28 cellular contexts compared by ENCODE assay signal in genomic region chr6:17741507-17741906, GRCh38. TPM values are rescaled to one million over a fixed set of nuclear protein-coding genes. Genes with fewer than 3 reads are reported as not detected.
DNase-seq lines count a peak whose midpoint lies in the region; ATAC-seq and TF ChIP-seq lines count a peak whose summit lies in the region.
"Had no signal": no experiment of that assay in that cellular context is flagged by ENCODE, and none has a peak within 500 bp of the region (broad histone marks: within the 10 kb centered on the region; RNA-seq: fewer than 3 reads in every experiment).

No MANE protein-coding gene starts in this region.

- peak; percentile 12 for DNase-seq in AG10803 (ENCODE audit: low read depth)
- DNase-seq in SKM-1 treated with dmso at 0.1 percent for 144 hours (lab: John Stamatoyannopoulos, UW; ENCODE audit: unreplicated experiment) = peak; percentile 57
- DNase-seq in NCI-H1694 treated with DMSO at 0.1 percent for 48 hours (lab: John Stamatoyannopoulos, UW) = no peak
- no peak for DNase-seq in NOMO-1 treated with DMSO at 0.1 percent for 48 hours (lab: John Stamatoyannopoulos, UW; ENCODE audit: unreplicated experiment)
- no peak for DNase-seq in stimulated activated effector memory CD8-positive, alpha-beta T cell treated with anti-CD3 and anti-CD28 coated beads, Interleukin-12 subunit alpha, Interleukin-12 subunit beta, amount 100 ng/mL, for 72 hours (ENCODE audit: low spot score in 2 of 2)
- DNase-seq: activated CD8-positive, alpha-beta T cell treated with anti-CD3 and anti-CD28 coated beads, Interleukin-2, amount 10 ng/mL, durations not matched to agents 7 days and 5 days; activated gamma-delta T cell; activated naive CD8-positive, alpha-beta T cell treated with anti-CD3 and anti-CD28 coated beads, Interleukin-2, amount 50 U/mL, for 24 hours; activated T-cell treated with anti-CD3 and anti-CD28 coated beads for 4 hours; C1 segment of cervical spinal cord; DND-41; erythroblast; H7; hippocampal formation; left lung; naive thymus-derived CD8-positive, alpha-beta T cell; NCI-H1417 treated with DMSO at 0.1 percent for 48 hours; NCI-H774; Right ventricle myocardium superior; spleen; stimulated activated CD4-positive, alpha-beta T cell treated with anti-CD3 and anti-CD28 coated beads, Interleukin-4, amount 100 ng/mL, for 4 hours; T-cell had no signal

- no peaks in the 10 kb centered on the region for H3K4me1 ChIP-seq in HEK293 (ENCODE audit: control insufficient read depth, insufficient read depth, low read length)
- peaks cover 0 to 8% of the 10 kb centered on the region in 2 donors for H3K4me1 ChIP-seq in esophagus (ENCODE audit: control insufficient read depth in 2 of 2, insufficient read depth in 2 of 2, low read length in 1 of 2)
- H3K4me1 ChIP-seq: Caco-2, gastroesophageal sphincter, left lung, spleen had no signal

- WGBS in esophagus, 2 donors = 39 to 57% methylated on average over 8 of the region's 8 CpGs

- no peaks in the 10 kb centered on the region for H3K27me3 ChIP-seq in esophagus (ENCODE audit: control insufficient read depth in 1 of 2, insufficient read depth in 2 of 2, low read length in 2 of 2)
- H3K27me3 ChIP-seq: gastroesophageal sphincter, left lung had no signal

- H3K4me3 ChIP-seq in AG10803 (ENCODE audit: low read length) (no peak overlapping the region), HEK293 (ENCODE audit: low read depth, low read length) (no peak overlapping the region), esophagus (ENCODE audit: low read depth in 1 of 2, low read length in 2 of 2) (no peak overlapping the region)
- H3K4me3 ChIP-seq: gastroesophageal sphincter, left lung, spleen had no signal

- no peak for ATAC-seq in GM21723 (IDR thresholded peaks at IDR 0.05; ENCODE audit: unreplicated experiment)
- ATAC-seq in stimulated activated effector memory CD8-positive, alpha-beta T cell treated with anti-CD3 and anti-CD28 coated beads, Interleukin-12 subunit alpha, Interleukin-12 subunit beta, amount 100 ng/mL, for 72 hours = no peak
- ATAC-seq: activated CD8-positive, alpha-beta T cell treated with anti-CD3 and anti-CD28 coated beads, Interleukin-2, amount 10 ng/mL, durations not matched to agents 7 days and 5 days; activated naive CD8-positive, alpha-beta T cell treated with anti-CD3 and anti-CD28 coated beads, Interleukin-2, amount 50 U/mL, for 24 hours; gastroesophageal sphincter; left lung; naive thymus-derived CD8-positive, alpha-beta T cell; T-cell had no signal

- CTCF ChIA-PET in HEK293 (lab: Yijun Ruan, JAX) = interaction anchor here (0.6 kb wide), 1 partner anchor 272 kb away, joined by 3 read pairs; no protein-coding TSS in a partner anchor

- H3K9me3 Mint-ChIP-seq in stimulated activated effector memory CD8-positive, alpha-beta T cell treated with anti-CD3 and anti-CD28 coated beads, Interleukin-12 subunit alpha, Interleukin-12 subunit beta, amount 100 ng/mL, for 72 hours = peaks cover 10% of the 10 kb centered on the region

- POLR2A ChIA-PET in HEK293 (lab: Yijun Ruan, JAX) = interaction anchor here (1.0 kb wide), 1 partner anchor 34 kb away, joined by 3 read pairs; the partner anchor contains the start of gene NUP153

- H3K36me3 Mint-ChIP-seq in stimulated activated effector memory CD8-positive, alpha-beta T cell treated with anti-CD3 and anti-CD28 coated beads, Interleukin-12 subunit alpha, Interleukin-12 subunit beta, amount 100 ng/mL, for 72 hours = no peaks in the 10 kb centered on the region

- H3K4me1 Mint-ChIP-seq in stimulated activated effector memory CD8-positive, alpha-beta T cell treated with anti-CD3 and anti-CD28 coated beads, Interleukin-12 subunit alpha, Interleukin-12 subunit beta, amount 100 ng/mL, for 72 hours = no peaks in the 10 kb centered on the region
- H3K4me1 Mint-ChIP-seq: activated naive CD8-positive, alpha-beta T cell treated with anti-CD3 and anti-CD28 coated beads, Interleukin-2, amount 50 U/mL, for 24 hours had no signal

- TF ChIP-seq CTCF in AG10803 (conservative IDR thresholded peaks at IDR 0.05; ENCODE audit: low read length) = no peak
- TF ChIP-seq CTCF in HEK293 (tag by site-specific recombination; IDR thresholded peaks at IDR 0.05) = no peak

- no peak overlapping the region for H3K27ac Mint-ChIP-seq in stimulated activated effector memory CD8-positive, alpha-beta T cell treated with anti-CD3 and anti-CD28 coated beads, Interleukin-12 subunit alpha, Interleukin-12 subunit beta, amount 100 ng/mL, for 72 hours
- H3K27ac Mint-ChIP-seq: activated CD8-positive, alpha-beta T cell treated with anti-CD3 and anti-CD28 coated beads, Interleukin-2, amount 10 ng/mL, durations not matched to agents 7 days and 5 days; activated naive CD8-positive, alpha-beta T cell treated with anti-CD3 and anti-CD28 coated beads, Interleukin-2, amount 50 U/mL, for 24 hours; naive thymus-derived CD8-positive, alpha-beta T cell; stimulated activated naive CD8-positive, alpha-beta T cell treated with anti-CD3 and anti-CD28 coated beads, Interleukin-15, Interleukin-2, amounts not matched to agents 100 ng/mL and 50 ng/mL, for 24 hours; T-cell had no signal

- H3K4me3 Mint-ChIP-seq in stimulated activated effector memory CD8-positive, alpha-beta T cell treated with anti-CD3 and anti-CD28 coated beads, Interleukin-12 subunit alpha, Interleukin-12 subunit beta, amount 100 ng/mL, for 72 hours = no peak overlapping the region
- H3K4me3 Mint-ChIP-seq: activated CD8-positive, alpha-beta T cell treated with anti-CD3 and anti-CD28 coated beads, Interleukin-2, amount 10 ng/mL, durations not matched to agents 7 days and 5 days; activated naive CD8-positive, alpha-beta T cell treated with anti-CD3 and anti-CD28 coated beads, Interleukin-2, amount 50 U/mL, for 24 hours; naive thymus-derived CD8-positive, alpha-beta T cell; stimulated activated naive CD8-positive, alpha-beta T cell treated with anti-CD3 and anti-CD28 coated beads, Interleukin-15, Interleukin-2, amounts not matched to agents 100 ng/mL and 50 ng/mL, for 24 hours; T-cell had no signal

- H3K9me3 ChIP-seq in HEK293 (ENCODE audit: control insufficient read depth, insufficient read depth, low read depth, low read length) (no peaks in the 10 kb centered on the region), esophagus (ENCODE audit: control insufficient read depth in 2 of 2, insufficient read depth in 1 of 2, low read depth in 1 of 2, low read length in 1 of 2) (no peaks in the 10 kb centered on the region)

- no peaks in the 10 kb centered on the region for H3K36me3 ChIP-seq in HEK293 (ENCODE audit: control insufficient read depth in 2 of 2, insufficient read depth in 1 of 2, low read length in 2 of 2)
- H3K36me3 ChIP-seq in esophagus (ENCODE audit: control insufficient read depth in 2 of 2, insufficient read depth in 2 of 2, low read length in 1 of 2) = no peaks in the 10 kb centered on the region
- H3K36me3 ChIP-seq: gastroesophageal sphincter, left lung, spleen had no signal

- H3K27ac ChIP-seq in HEK293 (ENCODE audit: extremely low read depth, low read depth, low read length) (no peak overlapping the region), esophagus (ENCODE audit: low read depth in 2 of 2, low read length in 1 of 2) (peak overlapping the region; percentile 58 to 79)
- H3K27ac ChIP-seq: gastroesophageal sphincter, left lung, spleen had no signal

TF ChIP-seq in HEK293, 187 proteins besides CTCF, POLR2A, EP300 and RAD21 (continues in another document):
- no peak for TF ChIP-seq SALL2 (tag by site-specific recombination; IDR thresholded peaks at IDR 0.05; ENCODE audit: borderline replicate concordance)
- TF ChIP-seq MZF1 (tag by site-specific recombination; IDR thresholded peaks at IDR 0.05; ENCODE audit: borderline replicate concordance) = no peak
- TF ChIP-seq HOXC10 (CRISPR knock-in tag; IDR thresholded peaks at IDR 0.05) = no peak
- TF ChIP-seq ZNF610 (tag by site-specific recombination; IDR thresholded peaks at IDR 0.05; ENCODE audit: borderline replicate concordance) = no peak
- TF ChIP-seq KLF1 (tag by site-specific recombination; IDR thresholded peaks at IDR 0.05) = peak; percentile 78
- no peak for TF ChIP-seq ZNF133 (tag by site-specific recombination; IDR thresholded peaks at IDR 0.05)
- TF ChIP-seq KLF9 (tag by site-specific recombination; IDR thresholded peaks at IDR 0.05; ENCODE audit: low read depth) = no peak
- no peak for TF ChIP-seq ZXDB (tag by site-specific recombination; IDR thresholded peaks at IDR 0.05)
- TF ChIP-seq GLI4 (tag by site-specific recombination; IDR thresholded peaks at IDR 0.05) = no peak
- no peak for TF ChIP-seq ZNF280D (tag by site-specific recombination; IDR thresholded peaks at IDR 0.05)

RNA-seq across cellular contexts. Expression of gene NUP153, which starts 34.8 kb away (rescaled TPM):
- 10 to 100 TPM in 1 of 2 donors, 1 to 10 TPM in 1; 5.0 to 12.7 TPM for polyA plus RNA-seq in esophagus

Comparison
In these comparisons a context has a peak if more than half of its experiments do, and no peak if none do; other contexts are left out.
1. DNase-seq: peak in AG10803 (single experiment) and SKM-1 treated with dmso at 0.1 percent for 144 hours (single experiment); none in NCI-H1694 treated with DMSO at 0.1 percent for 48 hours (single experiment), NOMO-1 treated with DMSO at 0.1 percent for 48 hours (single experiment) and stimulated activated effector memory CD8-positive, alpha-beta T cell treated with anti-CD3 and anti-CD28 coated beads, Interleukin-12 subunit alpha, Interleukin-12 subunit beta, amount 100 ng/mL, for 72 hours (0 of 2).